Comparison of ENCODE assay signal across 20 cellular contexts in the genomic region with DNA sequence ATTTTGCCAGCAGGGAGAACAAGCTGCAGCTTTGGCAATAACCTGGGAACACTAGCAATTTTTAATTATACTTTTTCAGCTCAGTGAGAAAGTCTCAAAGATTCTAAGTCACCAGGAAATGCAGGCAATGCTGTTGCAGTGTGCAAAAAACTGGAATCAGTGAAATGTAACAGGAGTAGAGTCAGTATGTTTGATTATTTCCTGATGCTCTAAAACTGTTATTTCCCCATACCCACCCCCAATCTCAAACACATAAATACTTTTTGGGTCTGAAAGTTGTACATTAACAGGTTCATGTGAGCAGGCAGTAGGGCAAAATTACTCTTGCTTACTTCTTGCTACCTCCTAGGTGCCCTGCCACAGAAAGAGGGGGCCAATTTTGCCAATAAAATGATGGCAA.
"Had no signal": no experiment of that assay in that cellular context is flagged by ENCODE, and none has a peak within 500 bp of the region (broad histone marks: within the 10 kb centered on the region; RNA-seq: fewer than 3 reads in every experiment).

No MANE protein-coding gene starts in this region.

- FAIRE-seq: bronchial epithelial cell, keratinocyte had no signal

- H3K27me3 ChIP-seq: ascending aorta, hepatocyte, left lung, tibial nerve, vagina had no signal

- H3K36me3 ChIP-seq: ascending aorta, left lung, tibial nerve, vagina had no signal

- ATAC-seq: activated naive CD8-positive, alpha-beta T cell treated with anti-CD3 and anti-CD28 coated beads, Interleukin-2, amount 50 U/mL, for 24 hours; left lung; naive thymus-derived CD8-positive, alpha-beta T cell had no signal

- H3K27ac ChIP-seq: ascending aorta, hepatocyte, left lung, tibial nerve, vagina had no signal

- H3K4me3 ChIP-seq: ascending aorta, hepatocyte, left lung, mucosa of descending colon, tibial nerve, vagina had no signal

- H3K4me1 ChIP-seq: tibial nerve had no signal

- H2AFZ ChIP-seq: hepatocyte had no signal

- H3K4me3 Mint-ChIP-seq: activated naive CD4-positive, alpha-beta T cell treated with anti-CD3 and anti-CD28 coated beads for 36 hours; activated naive CD8-positive, alpha-beta T cell treated with anti-CD3 and anti-CD28 coated beads, Interleukin-2, amount 50 U/mL, for 24 hours had no signal

- DNase-seq: activated CD4-positive, CD25-positive, alpha-beta regulatory T cell treated with anti-CD3 and anti-CD28 coated beads, Interleukin-2, amount 50 U/mL, for 72 hours; activated naive CD4-positive, alpha-beta T cell treated with anti-CD3 and anti-CD28 coated beads for 36 hours; activated naive CD8-positive, alpha-beta T cell treated with anti-CD3 and anti-CD28 coated beads, Interleukin-2, amount 50 U/mL, for 24 hours; activated T-cell treated with anti-CD3 and anti-CD28 coated beads for 4 hours; erythroblast; left lung; mammary epithelial cell; mucosa of descending colon; naive thymus-derived CD8-positive, alpha-beta T cell; retina; stimulated activated CD4-positive, alpha-beta T cell treated with anti-CD3 and anti-CD28 coated beads, Interleukin-15, amount 100 ng/mL, for 24 hours; stimulated activated CD4-positive, alpha-beta T cell treated with anti-CD3 and anti-CD28 coated beads, Interleukin-4, amount 100 ng/mL, for 1 hour; stimulated activated naive CD4-positive, alpha-beta T cell; T-helper 9 cell had no signal

- H3K27me3 Mint-ChIP-seq: activated naive CD8-positive, alpha-beta T cell treated with anti-CD3 and anti-CD28 coated beads, Interleukin-2, amount 50 U/mL, for 24 hours; naive thymus-derived CD8-positive, alpha-beta T cell had no signal

- H3K36me3 Mint-ChIP-seq: naive thymus-derived CD8-positive, alpha-beta T cell had no signal

- H3K79me2 ChIP-seq: hepatocyte had no signal

- H3K4me2 ChIP-seq: hepatocyte had no signal

- H3K9me3 Mint-ChIP-seq: activated naive CD4-positive, alpha-beta T cell treated with anti-CD3 and anti-CD28 coated beads for 36 hours; activated naive CD8-positive, alpha-beta T cell treated with anti-CD3 and anti-CD28 coated beads, Interleukin-2, amount 50 U/mL, for 24 hours; naive thymus-derived CD8-positive, alpha-beta T cell had no signal

- H3K9me3 ChIP-seq: ascending aorta, left lung, mucosa of descending colon, tibial nerve, vagina had no signal

- H3K27ac Mint-ChIP-seq: activated naive CD4-positive, alpha-beta T cell treated with anti-CD3 and anti-CD28 coated beads for 36 hours; activated naive CD8-positive, alpha-beta T cell treated with anti-CD3 and anti-CD28 coated beads, Interleukin-2, amount 50 U/mL, for 24 hours had no signal
